ENCODE assay signal across 33 cellular contexts in the genomic region with DNA sequence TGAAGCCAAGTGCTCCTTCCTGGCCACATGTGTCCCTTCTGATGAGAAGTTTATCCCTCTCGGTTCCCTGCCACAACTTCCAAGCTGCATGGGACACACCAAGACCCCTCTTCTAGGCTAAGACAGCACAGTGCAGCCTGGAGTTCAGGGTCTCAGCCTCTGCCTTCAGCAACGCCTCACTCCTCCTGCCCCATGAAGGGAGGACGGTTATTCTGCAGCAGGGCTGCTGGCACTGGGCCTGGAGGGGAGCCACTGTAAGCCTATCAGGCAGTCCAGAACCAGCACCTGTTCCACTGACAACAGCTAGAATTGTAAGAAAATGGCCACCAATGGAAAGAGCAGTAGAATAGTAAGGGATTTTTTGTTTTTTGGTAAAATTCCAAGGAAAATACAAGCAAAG.
DNase-seq lines count a peak whose midpoint lies in the region; ATAC-seq, FAIRE-seq and TF ChIP-seq lines count a peak whose summit lies in the region.
"Had no signal": no experiment of that assay in that cellular context is flagged by ENCODE, and none has a peak within 500 bp of the region (broad histone marks: within the 10 kb centered on the region; RNA-seq: fewer than 3 reads in every experiment).

No MANE protein-coding gene starts in this region.

- H3K9me3 ChIP-seq in sigmoid colon = no peaks in the 10 kb centered on the region
- H3K9me3 ChIP-seq: adrenal gland, heart right ventricle, lower lobe of right lung, spleen had no signal

- H3K4me1 Mint-ChIP-seq in natural killer cell (peaks cover 22 to 47% of the 10 kb centered on the region in 2 donors), WTC11 (peaks cover 74% of the 10 kb centered on the region)
- peaks cover 20 to 35% of the 10 kb centered on the region in 2 donors for H3K4me1 Mint-ChIP-seq in natural killer cell treated with Interleukin-12 subunit alpha and Interleukin-12 subunit beta and Interleukin-15 and Interleukin-18, amount 100 ng/mL, for 72 hours (ENCODE audit: low read depth in 2 of 2)

- H3K9me3 Mint-ChIP-seq in natural killer cell (no peaks in the 10 kb centered on the region), WTC11 (no peaks in the 10 kb centered on the region)
- H3K9me3 Mint-ChIP-seq in natural killer cell treated with Interleukin-12 subunit alpha and Interleukin-12 subunit beta and Interleukin-15 and Interleukin-18, amount 100 ng/mL, for 72 hours = no peaks in the 10 kb centered on the region
- H3K9me3 Mint-ChIP-seq: activated CD4-positive, alpha-beta memory T cell treated with anti-CD3 and anti-CD28 coated beads for 36 hours; activated T-helper 1 cell treated with anti-CD3 and anti-CD28 coated beads, Interleukin-12 subunit alpha, Interleukin-12 subunit beta, Interleukin-2, Interleukin-4 antibody, amounts not matched to agents 30 ng/mL and 10 ng/mL and 1 ng/mL, durations not matched to agents 14 hours and 24 hours and 36 hours; brain; CD8-positive, alpha-beta memory T cell had no signal

- H3K36me3 Mint-ChIP-seq in natural killer cell (no peaks in the 10 kb centered on the region), WTC11 (no peaks in the 10 kb centered on the region)
- H3K36me3 Mint-ChIP-seq in natural killer cell treated with Interleukin-12 subunit alpha and Interleukin-12 subunit beta and Interleukin-15 and Interleukin-18, amount 100 ng/mL, for 72 hours = no peaks in the 10 kb centered on the region
- H3K36me3 Mint-ChIP-seq: activated CD4-positive, alpha-beta memory T cell treated with anti-CD3 and anti-CD28 coated beads for 36 hours; brain had no signal

- TF ChIP-seq POLR2A in sigmoid colon (IDR thresholded peaks at IDR 0.05) = no peak

- peak overlapping the region; percentile 46 to 48 for H3K27ac Mint-ChIP-seq in natural killer cell
- H3K27ac Mint-ChIP-seq in natural killer cell treated with Interleukin-12 subunit alpha and Interleukin-12 subunit beta and Interleukin-15 and Interleukin-18, amount 100 ng/mL, for 72 hours = no peak overlapping the region
- no peak overlapping the region for H3K27ac Mint-ChIP-seq in WTC11
- H3K27ac Mint-ChIP-seq: activated CD4-positive, alpha-beta memory T cell treated with anti-CD3 and anti-CD28 coated beads for 36 hours; activated T-helper 1 cell treated with anti-CD3 and anti-CD28 coated beads, Interleukin-12 subunit alpha, Interleukin-12 subunit beta, Interleukin-2, Interleukin-4 antibody, amounts not matched to agents 30 ng/mL and 10 ng/mL and 1 ng/mL, durations not matched to agents 14 hours and 24 hours and 36 hours; T-helper 17 cell had no signal

- TF ChIP-seq CTCF in natural killer cell (IDR thresholded peaks at IDR 0.05) (no peak), WTC11 (IDR thresholded peaks at IDR 0.05) (no peak), sigmoid colon (IDR thresholded peaks at IDR 0.05) (no peak)

- H3K27me3 Mint-ChIP-seq in natural killer cell (ENCODE audit: low read depth in 2 of 2) (no peaks in the 10 kb centered on the region), WTC11 (ENCODE audit: low read depth) (no peaks in the 10 kb centered on the region)
- no peaks in the 10 kb centered on the region for H3K27me3 Mint-ChIP-seq in natural killer cell treated with Interleukin-12 subunit alpha and Interleukin-12 subunit beta and Interleukin-15 and Interleukin-18, amount 100 ng/mL, for 72 hours
- H3K27me3 Mint-ChIP-seq: activated CD4-positive, alpha-beta memory T cell treated with anti-CD3 and anti-CD28 coated beads for 36 hours; brain; CD8-positive, alpha-beta memory T cell; T-helper 17 cell had no signal

- H3K4me1 ChIP-seq in sigmoid colon = peaks cover 0 to 60% (median 47%) of the 10 kb centered on the region in 4 donors

- H3K4me3 ChIP-seq in sigmoid colon = no peak overlapping the region
- H3K4me3 ChIP-seq: adrenal gland, heart right ventricle, lower lobe of right lung, spleen had no signal

- ATAC-seq in natural killer cell = no peak
- ATAC-seq in natural killer cell treated with Interleukin-12 subunit alpha and Interleukin-12 subunit beta and Interleukin-15 and Interleukin-18, amount 100 ng/mL, for 72 hours = no peak
- ATAC-seq in WTC11 = no peak
- ATAC-seq: heart right ventricle; lower lobe of right lung; right cardiac atrium; SK-N-SH treated with all-trans-retinoic acid at 6 μM for 48 hours; stimulated activated naive CD8-positive, alpha-beta T cell treated with anti-CD3 and anti-CD28 coated beads, Interleukin-15, Interleukin-2, amounts not matched to agents 100 U/mL and 50 U/mL, for 24 hours; T-helper 17 cell had no signal

- no peaks in the 10 kb centered on the region for H3K36me3 ChIP-seq in sigmoid colon
- H3K36me3 ChIP-seq: adrenal gland, heart right ventricle, lower lobe of right lung had no signal

- CTCF ChIA-PET in WTC11 (lab: Charles Lee) = interaction anchor here (1.3 kb wide), 1 partner anchor 19 kb away, joined by 3 read pairs; no protein-coding TSS in a partner anchor

- no peak for FAIRE-seq in HTR-8/SVneo (lab: Jason Lieb, UNC)
- FAIRE-seq: frontal cortex, GM18507, GM19239, H1, TTC549 had no signal

- H3K4me3 Mint-ChIP-seq in natural killer cell = no peak overlapping the region
- no peak overlapping the region for H3K4me3 Mint-ChIP-seq in natural killer cell treated with Interleukin-12 subunit alpha and Interleukin-12 subunit beta and Interleukin-15 and Interleukin-18, amount 100 ng/mL, for 72 hours
- no peak overlapping the region for H3K4me3 Mint-ChIP-seq in WTC11
- H3K4me3 Mint-ChIP-seq: activated CD4-positive, alpha-beta memory T cell treated with anti-CD3 and anti-CD28 coated beads for 36 hours; activated T-helper 1 cell treated with anti-CD3 and anti-CD28 coated beads, Interleukin-12 subunit alpha, Interleukin-12 subunit beta, Interleukin-2, Interleukin-4 antibody, amounts not matched to agents 30 ng/mL and 10 ng/mL and 1 ng/mL, durations not matched to agents 14 hours and 24 hours and 36 hours; CD8-positive, alpha-beta memory T cell; T-helper 17 cell had no signal

- WGBS in sigmoid colon, 2 donors = 69 to 87% methylated on average over 3 of the region's 3 CpGs

- no peak for TF ChIP-seq EP300 in sigmoid colon (IDR thresholded peaks at IDR 0.05)

- no peaks in the 10 kb centered on the region for H3K27me3 ChIP-seq in sigmoid colon
- H3K27me3 ChIP-seq: adrenal gland, heart right ventricle, spleen had no signal

- POLR2A ChIA-PET in WTC11 (lab: Charles Lee) = no interaction called here

- DNase-seq in natural killer cell (no peak), WTC11 (ENCODE audit: low spot score) (no peak), myocyte (ENCODE audit: low read depth) (peak; percentile 46), HTR-8/SVneo (ENCODE audit: insufficient read length, low spot score) (no peak), sigmoid colon (no peak), RPMI8226 (no peak), AG20443 (ENCODE audit: low spot score) (no peak)
- DNase-seq in natural killer cell treated with Interleukin-12 subunit alpha and Interleukin-12 subunit beta and Interleukin-15 and Interleukin-18, amount 100 ng/mL, for 72 hours (ENCODE audit: low spot score) = no peak
- DNase-seq: activated CD4-positive, alpha-beta memory T cell treated with anti-CD3 and anti-CD28 coated beads for 36 hours; activated CD4-positive, CD25-positive, alpha-beta regulatory T cell treated with anti-CD3 and anti-CD28 coated beads, Interleukin-2, amount 50 U/mL, for 72 hours; activated naive CD4-positive, alpha-beta T cell treated with Interleukin-2 at 50 U/mL for 16 hours; adrenal gland; CD8-positive, alpha-beta memory T cell; cerebellar nuclear complex; heart right ventricle; Karpas-422; kidney glomerular epithelial cell; lower lobe of right lung; NCI-H2107; NCI-H774; right cardiac atrium; spleen; stimulated activated CD4-positive, alpha-beta T cell treated with anti-CD3 and anti-CD28 coated beads, Interleukin-2, amount 100 ng/mL, for 24 hours; stimulated activated naive CD8-positive, alpha-beta T cell treated with anti-CD3 and anti-CD28 coated beads, Interleukin-15, Interleukin-2, amounts not matched to agents 100 U/mL and 50 U/mL, for 24 hours; T-helper 17 cell had no signal

- intact Hi-C loops in natural killer cell (cut with micrococcal nuclease) = no loop called here
- intact Hi-C loops in sigmoid colon (cut with DNase I) = no loop called here

- no peak overlapping the region for H3K27ac ChIP-seq in sigmoid colon
- H3K27ac ChIP-seq: lower lobe of right lung, spleen had no signal

TF ChIP-seq in WTC11, 78 proteins besides CTCF, POLR2A, EP300 and RAD21:
- TF ChIP-seq ZNF232 (CRISPR knock-in tag; IDR thresholded peaks at IDR 0.05) (no peak), ZNF121 (CRISPR knock-in tag; IDR thresholded peaks at IDR 0.05) (0 out of 2 replicates have a peak, but pooled peaks have one; percentile 19)

Comparison
In these comparisons a context has a peak if more than half of its experiments do, and no peak if none do; other contexts are left out.
1. H3K27ac Mint-ChIP-seq: peak in natural killer cell (2 of 2); none in natural killer cell treated with Interleukin-12 subunit alpha and Interleukin-12 subunit beta and Interleukin-15 and Interleukin-18, amount 100 ng/mL, for 72 hours (0 of 2) and WTC11 (single experiment).